27 cellular contexts compared by ENCODE assay signal in genomic region chr21:23008803-23009202, GRCh38.
"Had no signal": no experiment of that assay in that cellular context is flagged by ENCODE, and none has a peak within 500 bp of the region (broad histone marks: within the 10 kb centered on the region; RNA-seq: fewer than 3 reads in every experiment).

No MANE protein-coding gene starts in this region.

- H3K27me3 Mint-ChIP-seq: activated CD4-positive, alpha-beta T cell treated with anti-CD3 and anti-CD28 coated beads for 36 hours; activated CD4-positive, alpha-beta T cell treated with anti-CD3 and anti-CD28 coated beads, Interleukin-2, amount 10 ng/mL, durations not matched to agents 7 days and 5 days; activated T-cell treated with anti-CD3 and anti-CD28 coated beads, Interleukin-2, amount 50 U/mL, for 24 hours had no signal

- H3K36me3 ChIP-seq: adrenal gland, breast epithelium, SJCRH30 had no signal

- H3K4me1 Mint-ChIP-seq: activated CD4-positive, alpha-beta T cell treated with anti-CD3 and anti-CD28 coated beads for 36 hours; activated CD4-positive, alpha-beta T cell treated with anti-CD3 and anti-CD28 coated beads, Interleukin-2, amount 10 ng/mL, durations not matched to agents 7 days and 5 days had no signal

- H3K4me3 ChIP-seq: adrenal gland, body of pancreas, breast epithelium, K562, SJCRH30 had no signal

- DNase-seq: activated CD4-positive, alpha-beta T cell treated with anti-CD3 and anti-CD28 coated beads for 36 hours; activated CD4-positive, alpha-beta T cell treated with anti-CD3 and anti-CD28 coated beads, Interleukin-2, amount 10 ng/mL, durations not matched to agents 7 days and 5 days; activated CD4-positive, alpha-beta T cell treated with anti-CD3 and anti-CD28 coated beads, Interleukin-2, amount 50 U/mL, for 48 hours; activated CD8-positive, alpha-beta T cell treated with anti-CD3 and anti-CD28 coated beads, Interleukin-2, amount 10 ng/mL, durations not matched to agents 7 days and 5 days; activated gamma-delta T cell treated with Interleukin-2 at 50 U/mL for 16 hours; activated naive CD4-positive, alpha-beta T cell treated with anti-CD3 and anti-CD28 coated beads for 36 hours; activated T-cell treated with anti-CD3 and anti-CD28 coated beads, Interleukin-2, amount 50 U/mL, for 24 hours; adrenal gland; body of pancreas; NCI-H1105; NCI-H1436; NCI-H1694; NCI-H1930; NCI-H2081 treated with DMSO at 0.1 percent for 48 hours; NCI-H226; NCI-H446 treated with DMSO at 0.1 percent for 48 hours; NCI-H69; SHP77; SJCRH30; T1000 had no signal

- H3K9me3 Mint-ChIP-seq: activated naive CD4-positive, alpha-beta T cell treated with anti-CD3 and anti-CD28 coated beads for 36 hours had no signal

- ATAC-seq: activated CD4-positive, alpha-beta T cell treated with anti-CD3 and anti-CD28 coated beads for 36 hours; activated CD4-positive, CD25-positive, alpha-beta regulatory T cell treated with anti-CD3 and anti-CD28 coated beads, Interleukin-2, amount 50 U/mL, for 24 hours; activated CD8-positive, alpha-beta T cell treated with anti-CD3 and anti-CD28 coated beads, Interleukin-2, amount 10 ng/mL, durations not matched to agents 7 days and 5 days; activated naive CD4-positive, alpha-beta T cell treated with anti-CD3 and anti-CD28 coated beads, Interleukin-2, amount 50 U/mL, for 72 hours; body of pancreas; K562; Panc1 had no signal

- H3K9me3 ChIP-seq: adrenal gland, body of pancreas, breast epithelium, SJCRH30 had no signal

- H3K27ac ChIP-seq: adrenal gland, body of pancreas, breast epithelium, SJCRH30 had no signal

- H3K27ac Mint-ChIP-seq: activated CD4-positive, alpha-beta T cell treated with anti-CD3 and anti-CD28 coated beads for 36 hours; activated CD4-positive, alpha-beta T cell treated with anti-CD3 and anti-CD28 coated beads, Interleukin-2, amount 10 ng/mL, durations not matched to agents 7 days and 5 days; activated CD8-positive, alpha-beta T cell treated with anti-CD3 and anti-CD28 coated beads, Interleukin-2, amount 10 ng/mL, durations not matched to agents 7 days and 5 days; activated naive CD4-positive, alpha-beta T cell treated with anti-CD3 and anti-CD28 coated beads for 36 hours; activated naive CD4-positive, alpha-beta T cell treated with anti-CD3 and anti-CD28 coated beads, Interleukin-2, amount 50 U/mL, for 72 hours; activated T-cell treated with anti-CD3 and anti-CD28 coated beads, Interleukin-2, amount 50 U/mL, for 24 hours; activated T-helper 2 cell treated with anti-CD3 and anti-CD28 coated beads, Interferon-gamma antibody, Interleukin-2, Interleukin-4, amounts not matched to agents 10 μg/mL and 5 μg/mL and 100 μg/mL, durations not matched to agents 14 hours and 24 hours and 36 hours had no signal

- H3K36me3 Mint-ChIP-seq: activated naive CD4-positive, alpha-beta T cell treated with anti-CD3 and anti-CD28 coated beads, Interleukin-2, amount 50 U/mL, for 72 hours had no signal

- H3K4me1 ChIP-seq: adrenal gland, body of pancreas, breast epithelium, SJCRH30 had no signal

- FAIRE-seq: astrocyte, K562 had no signal

- H3K27me3 ChIP-seq: adrenal gland, body of pancreas, breast epithelium, SJCRH30 had no signal

- H3K4me3 Mint-ChIP-seq: activated CD4-positive, alpha-beta T cell treated with anti-CD3 and anti-CD28 coated beads for 36 hours; activated CD4-positive, alpha-beta T cell treated with anti-CD3 and anti-CD28 coated beads, Interleukin-2, amount 10 ng/mL, durations not matched to agents 7 days and 5 days; activated CD8-positive, alpha-beta T cell treated with anti-CD3 and anti-CD28 coated beads, Interleukin-2, amount 10 ng/mL, durations not matched to agents 7 days and 5 days; activated naive CD4-positive, alpha-beta T cell treated with anti-CD3 and anti-CD28 coated beads for 36 hours; activated T-cell treated with anti-CD3 and anti-CD28 coated beads, Interleukin-2, amount 50 U/mL, for 24 hours had no signal
